Comparison of ENCODE assay signal across 8 cellular contexts in the genomic region with DNA sequence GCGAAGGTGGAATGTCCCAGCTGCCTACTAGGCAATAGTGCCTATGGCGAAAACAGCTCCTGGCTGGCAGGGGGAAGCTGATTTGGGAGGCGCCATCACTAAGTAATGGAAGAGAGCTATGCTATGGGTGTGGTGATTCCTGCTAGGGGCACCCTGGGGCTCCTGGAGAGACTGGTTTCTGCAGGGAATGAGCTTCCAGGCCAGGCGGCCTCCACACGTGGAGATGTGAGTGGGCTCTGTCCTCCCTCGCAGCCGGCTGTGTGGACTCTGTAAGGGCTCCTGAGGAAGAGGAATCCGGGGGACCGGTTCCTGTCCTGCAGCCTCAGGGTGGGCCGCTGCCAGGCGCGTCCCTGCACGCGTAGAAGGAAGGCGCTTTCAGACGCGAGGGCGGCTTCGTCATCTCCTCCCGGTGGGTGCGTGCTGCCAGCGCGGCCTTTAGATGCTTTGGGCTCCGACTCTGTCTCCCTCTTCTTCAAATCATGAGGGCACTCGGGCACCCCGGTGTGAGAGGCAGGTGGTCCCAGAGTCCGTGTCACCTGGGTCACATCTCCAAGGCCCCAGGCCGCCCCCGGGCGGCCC. TPM values are rescaled to one million over a fixed set of nuclear protein-coding genes. Genes with fewer than 3 reads are reported as not detected.
DNase-seq lines count a peak whose midpoint lies in the region; ATAC-seq and TF ChIP-seq lines count a peak whose summit lies in the region.

No MANE protein-coding gene starts in this region.

- no peaks in the 10 kb centered on the region for H3K9me3 Mint-ChIP-seq in activated T-cell treated with anti-CD3 and anti-CD28 coated beads, Interleukin-2, amount 50 U/mL, for 72 hours

- peaks cover 19% of the 10 kb centered on the region for H3K4me1 Mint-ChIP-seq in activated T-cell treated with anti-CD3 and anti-CD28 coated beads, Interleukin-2, amount 50 U/mL, for 72 hours (ENCODE audit: low read depth)

- peaks cover 10% of the 10 kb centered on the region for H3K27me3 ChIP-seq in BLaER1
- no peaks in the 10 kb centered on the region for H3K27me3 ChIP-seq in left ventricle myocardium inferior (ENCODE audit: low read depth)

- H3K27me3 Mint-ChIP-seq in activated T-cell treated with anti-CD3 and anti-CD28 coated beads, Interleukin-2, amount 50 U/mL, for 72 hours (ENCODE audit: low read depth), result peaks cover 29% of the 10 kb centered on the region

- H3K4me3 ChIP-seq in BLaER1, result peak overlapping the region; percentile 69
- H3K4me3 ChIP-seq in left ventricle myocardium inferior, result peak overlapping the region; percentile 74
- H3K4me3 ChIP-seq in skeletal muscle cell (ENCODE audit: low read depth, low read length), result peak overlapping the region; percentile 57

- no peaks in the 10 kb centered on the region for H3K9me3 ChIP-seq in BLaER1
- H3K9me3 ChIP-seq in left ventricle myocardium inferior (replicated peaks), result no peaks in the 10 kb centered on the region

- TF ChIP-seq CTCF in left ventricle myocardium inferior (IDR thresholded peaks at IDR 0.05; ENCODE audit: borderline replicate concordance), result no peak

- H3K36me3 Mint-ChIP-seq in activated T-cell treated with anti-CD3 and anti-CD28 coated beads, Interleukin-2, amount 50 U/mL, for 72 hours (ENCODE audit: insufficient read depth in 2 of 2), result no peaks in the 10 kb centered on the region

- peak overlapping the region; percentile 72 for H3K9ac ChIP-seq in BLaER1

- peaks cover 13% of the 10 kb centered on the region; the same call in 1 of the 2 replicates for H3K4me1 ChIP-seq in BLaER1
- peaks cover 13% of the 10 kb centered on the region for H3K4me1 ChIP-seq in left ventricle myocardium inferior

- H4K20me1 ChIP-seq in BLaER1, result no peaks in the 10 kb centered on the region

- H3K4me3 Mint-ChIP-seq in activated T-cell treated with anti-CD3 and anti-CD28 coated beads, Interleukin-2, amount 50 U/mL, for 72 hours, result peak overlapping the region; percentile 74 to 87

- H3K27ac ChIP-seq in BLaER1 (no peak overlapping the region), left ventricle myocardium inferior (replicated peaks) (peak overlapping the region; percentile 59)

- ATAC-seq in HG03159 (IDR thresholded peaks at IDR 0.05; ENCODE audit: unreplicated experiment) (peak; percentile 9), HG03097 (IDR thresholded peaks at IDR 0.05; ENCODE audit: low FRiP score, unreplicated experiment) (no peak), HG03095 (IDR thresholded peaks at IDR 0.05; ENCODE audit: unreplicated experiment) (no peak)
- peak; percentile 6 to 16 for ATAC-seq in activated T-cell treated with anti-CD3 and anti-CD28 coated beads, Interleukin-2, amount 50 U/mL, for 72 hours (replicated peaks in 1 of 2)

- H3K27ac Mint-ChIP-seq in activated T-cell treated with anti-CD3 and anti-CD28 coated beads, Interleukin-2, amount 50 U/mL, for 72 hours, result no peak overlapping the region

- DNase-seq in activated T-cell treated with anti-CD3 and anti-CD28 coated beads, Interleukin-2, amount 50 U/mL, for 72 hours, result peak; percentile 20 to 31
- DNase-seq in left ventricle myocardium inferior (no peak), skeletal muscle cell (ENCODE audit: low read depth) (no peak), NOMO-1 treated with DMSO at 0.1 percent for 48 hours (lab: John Stamatoyannopoulos, UW; ENCODE audit: unreplicated experiment) (no peak)

- intact Hi-C loops in left ventricle myocardium inferior (cut with micrococcal nuclease), result loop anchor here (5.0 kb wide), 1 partner anchor 101 kb away; no protein-coding TSS in a partner anchor

- H3K4me2 ChIP-seq in BLaER1, result peak overlapping the region; percentile 98

- H3K36me3 ChIP-seq in BLaER1 (no peaks in the 10 kb centered on the region), left ventricle myocardium inferior (peaks cover 2% of the 10 kb centered on the region)

RNA-seq across cellular contexts. Expression of gene ANKRD62, which starts 55.5 kb away (rescaled TPM):
- total RNA-seq in activated T-cell treated with anti-CD3 and anti-CD28 coated beads, Interleukin-2, amount 50 U/mL, for 72 hours, result not detected
- total RNA-seq in left ventricle myocardium inferior, result not detected

RNA-seq across cellular contexts. Expression of gene IMPA2, which starts 56.9 kb away (rescaled TPM):
- total RNA-seq in activated T-cell treated with anti-CD3 and anti-CD28 coated beads, Interleukin-2, amount 50 U/mL, for 72 hours, result 10 to 100 TPM; 19.2 to 20.2 TPM
- total RNA-seq in left ventricle myocardium inferior, result 51.5 TPM

Comparison
In these comparisons a context has a peak if more than half of its experiments do, and no peak if none do; other contexts are left out.
1. ATAC-seq: peak in HG03159 (single experiment) and activated T-cell treated with anti-CD3 and anti-CD28 coated beads, Interleukin-2, amount 50 U/mL, for 72 hours (2 of 2); none in HG03097 (single experiment) and HG03095 (single experiment).
2. DNase-seq: peak in activated T-cell treated with anti-CD3 and anti-CD28 coated beads, Interleukin-2, amount 50 U/mL, for 72 hours (2 of 2); none in left ventricle myocardium inferior (single experiment), skeletal muscle cell (single experiment) and NOMO-1 treated with DMSO at 0.1 percent for 48 hours (single experiment).
3. Peak in every context shown above with its lines, with median percentiles within 50 percentile points of each other: H3K4me3 ChIP-seq.